ENCODE assay signal across 6 cellular contexts in the genomic region with DNA sequence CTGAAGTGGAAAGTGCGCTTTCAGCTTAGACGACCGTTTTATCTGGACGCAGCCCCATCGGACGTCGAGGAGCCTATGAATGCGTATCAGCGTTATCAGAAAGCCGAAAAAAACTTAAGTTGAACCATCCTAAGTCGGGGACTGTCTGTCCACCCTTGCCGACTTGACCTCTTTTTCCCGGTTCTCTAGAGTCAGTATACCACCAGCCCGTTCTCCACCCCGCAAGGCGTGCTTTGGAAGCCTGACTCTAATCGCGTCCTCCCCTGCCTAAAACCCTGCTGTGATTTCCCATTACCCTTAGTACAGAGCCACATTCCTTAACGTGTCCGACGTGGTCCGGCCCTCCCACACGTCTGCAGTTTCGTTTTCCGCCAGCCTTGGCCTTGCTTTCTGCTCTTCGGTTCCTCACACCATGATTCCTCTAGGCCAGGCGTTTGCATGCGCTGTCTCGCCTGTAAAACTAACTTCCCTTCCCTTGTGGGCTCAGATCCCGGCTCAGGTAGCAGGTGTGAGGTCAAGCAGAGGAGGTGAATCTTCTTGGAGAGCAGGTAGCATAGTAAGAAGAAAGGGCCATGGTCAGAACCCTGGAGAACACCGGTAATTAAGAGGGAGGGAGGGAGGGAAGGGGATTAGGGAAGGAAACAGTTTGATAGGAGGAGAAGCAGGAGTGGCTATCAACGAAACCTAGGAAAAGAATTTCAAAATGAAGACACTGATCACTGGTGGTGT. TPM values are rescaled to one million over a fixed set of nuclear protein-coding genes. Genes with fewer than 3 reads are reported as not detected.
DNase-seq lines count a peak whose midpoint lies in the region; ATAC-seq, FAIRE-seq and TF ChIP-seq lines count a peak whose summit lies in the region.

No MANE protein-coding gene starts in this region.

- peak overlapping the region; percentile 87 for H3K27ac Mint-ChIP-seq in activated CD8-positive, alpha-beta memory T cell treated with anti-CD3 and anti-CD28 coated beads, Interleukin-2, amount 10 ng/mL, durations not matched to agents 7 days and 5 days

- peaks cover 19% of the 10 kb centered on the region for H3K36me3 Mint-ChIP-seq in activated CD8-positive, alpha-beta memory T cell treated with anti-CD3 and anti-CD28 coated beads, Interleukin-2, amount 10 ng/mL, durations not matched to agents 7 days and 5 days

- no peak for TF ChIP-seq CTCF in left lung (IDR thresholded peaks at IDR 0.05)

- peak; percentile 9 for ATAC-seq in activated CD8-positive, alpha-beta memory T cell treated with anti-CD3 and anti-CD28 coated beads, Interleukin-2, amount 10 ng/mL, durations not matched to agents 7 days and 5 days
- ATAC-seq in left lung: peak; percentile 29

- H3K4me1 ChIP-seq in left lung: peaks cover 4 to 40% of the 10 kb centered on the region in 2 donors

- no peaks in the 10 kb centered on the region for H3K9me3 Mint-ChIP-seq in activated CD8-positive, alpha-beta memory T cell treated with anti-CD3 and anti-CD28 coated beads, Interleukin-2, amount 10 ng/mL, durations not matched to agents 7 days and 5 days (ENCODE audit: low read depth)

- FAIRE-seq in HTR-8/SVneo (lab: Jason Lieb, UNC): no peak

- peaks cover 16% of the 10 kb centered on the region for H3K4me1 Mint-ChIP-seq in activated CD8-positive, alpha-beta memory T cell treated with anti-CD3 and anti-CD28 coated beads, Interleukin-2, amount 10 ng/mL, durations not matched to agents 7 days and 5 days

- peaks cover 4 to 39% of the 10 kb centered on the region in 2 donors for H3K36me3 ChIP-seq in left lung

- H3K4me3 ChIP-seq in left lung: peak overlapping the region; percentile 93 to 99

- CTCF ChIA-PET in activated CD8-positive, alpha-beta memory T cell treated with anti-CD3 and anti-CD28 coated beads, Interleukin-2, amount 10 ng/mL, durations not matched to agents 7 days and 5 days (lab: Charles Lee): interaction anchor here (0.7 to 2.2 kb wide), 6 partner anchors 10 to 190 kb away, joined by 3 to 6 read pairs (median 4); partner anchors contain the start of gene TRAPPC3

- H3K9me3 ChIP-seq in left lung: no peaks in the 10 kb centered on the region

- intact Hi-C loops in left lung (cut with DNase I): no loop called here

- DNase-seq in activated CD8-positive, alpha-beta memory T cell treated with anti-CD3 and anti-CD28 coated beads, Interleukin-2, amount 10 ng/mL, durations not matched to agents 7 days and 5 days: no peak
- no peak for DNase-seq in activated CD8-positive, alpha-beta memory T cell treated with anti-CD3 and anti-CD28 coated beads, Interleukin-2, amount 50 U/mL, for 4 hours
- peak; percentile 18 to 28 for DNase-seq in activated CD4-positive, alpha-beta T cell treated with anti-CD3 and anti-CD28 coated beads, Interleukin-2, amount 50 U/mL, for 48 hours
- DNase-seq in left lung: peak in 1 of 2 donors; percentile 72
- no peak for DNase-seq in activated gamma-delta T cell treated with Interleukin-2 at 50 U/mL for 16 hours
- no peak for DNase-seq in HTR-8/SVneo (ENCODE audit: insufficient read length, low spot score)

- H3K27me3 Mint-ChIP-seq in activated CD8-positive, alpha-beta memory T cell treated with anti-CD3 and anti-CD28 coated beads, Interleukin-2, amount 10 ng/mL, durations not matched to agents 7 days and 5 days: peaks cover 6% of the 10 kb centered on the region

- H3K27me3 ChIP-seq in left lung: peaks cover 0 to 7% of the 10 kb centered on the region in 2 donors

- H3K27ac ChIP-seq in left lung: peak overlapping the region; percentile 89 to 92

- peak overlapping the region; percentile 90 for H3K4me3 Mint-ChIP-seq in activated CD8-positive, alpha-beta memory T cell treated with anti-CD3 and anti-CD28 coated beads, Interleukin-2, amount 10 ng/mL, durations not matched to agents 7 days and 5 days

RNA-seq across cellular contexts. Expression of gene ADPRS, which starts 0.9 kb away (rescaled TPM):
- 10 to 100 TPM; 35.4 to 36.9 TPM for total RNA-seq in activated CD8-positive, alpha-beta memory T cell treated with anti-CD3 and anti-CD28 coated beads, Interleukin-2, amount 10 ng/mL, durations not matched to agents 7 days and 5 days
- total RNA-seq in left lung: 10 to 100 TPM; 26.3 to 27.9 TPM

RNA-seq across cellular contexts. Expression of gene TEKT2, which starts 5.7 kb away (rescaled TPM):
- not detected for total RNA-seq in activated CD8-positive, alpha-beta memory T cell treated with anti-CD3 and anti-CD28 coated beads, Interleukin-2, amount 10 ng/mL, durations not matched to agents 7 days and 5 days
- 1 to 10 TPM in 1 of 2 donors, under 1 TPM in 1; 0.32 to 5.8 TPM for total RNA-seq in left lung

RNA-seq across cellular contexts. Expression of gene COL8A2, which starts 35.5 kb away (rescaled TPM):
- total RNA-seq in activated CD8-positive, alpha-beta memory T cell treated with anti-CD3 and anti-CD28 coated beads, Interleukin-2, amount 10 ng/mL, durations not matched to agents 7 days and 5 days: not detected
- 1 to 10 TPM; 7.0 to 8.4 TPM for total RNA-seq in left lung

RNA-seq across cellular contexts. Expression of gene TRAPPC3, which starts 59.7 kb away (rescaled TPM):
- total RNA-seq in activated CD8-positive, alpha-beta memory T cell treated with anti-CD3 and anti-CD28 coated beads, Interleukin-2, amount 10 ng/mL, durations not matched to agents 7 days and 5 days: 10 to 100 TPM; 56.5 to 68.3 TPM
- 10 to 100 TPM; 66.0 to 71.4 TPM for total RNA-seq in left lung

Comparison
In these comparisons a context has a peak if more than half of its experiments do, and no peak if none do; other contexts are left out.
1. DNase-seq: peak in activated CD4-positive, alpha-beta T cell treated with anti-CD3 and anti-CD28 coated beads, Interleukin-2, amount 50 U/mL, for 48 hours (2 of 2); none in activated CD8-positive, alpha-beta memory T cell treated with anti-CD3 and anti-CD28 coated beads, Interleukin-2, amount 10 ng/mL, durations not matched to agents 7 days and 5 days (single experiment), activated CD8-positive, alpha-beta memory T cell treated with anti-CD3 and anti-CD28 coated beads, Interleukin-2, amount 50 U/mL, for 4 hours (single experiment), activated gamma-delta T cell treated with Interleukin-2 at 50 U/mL for 16 hours (single experiment) and HTR-8/SVneo (single experiment).
2. RNA of gene COL8A2, which starts 35.5 kb away (total RNA-seq): 7.0 to 8.4 TPM in left lung; not detected in activated CD8-positive, alpha-beta memory T cell treated with anti-CD3 and anti-CD28 coated beads, Interleukin-2, amount 10 ng/mL, durations not matched to agents 7 days and 5 days; every median in the first group is over 4 times any median in the second.